In genomic region chr6:133812446-133812845, GRCh38 we compare ENCODE assay signal across 2 cellular contexts.
DNase-seq lines count a peak whose midpoint lies in the region; ATAC-seq, FAIRE-seq and TF ChIP-seq lines count a peak whose summit lies in the region.
"Not testable (repeated sequence)": the region's sequence is repeated elsewhere in the genome, so short reads cannot be mapped to it uniquely, and the experiment has no call there.

No MANE protein-coding gene starts in this region.

- not testable (repeated sequence) for H3K36me3 ChIP-seq in K562 (ENCODE audit: control insufficient read depth, insufficient read depth, low read length); HepG2 (replicated peaks in 1 of 2; ENCODE audit: control insufficient read depth in 1 of 2, insufficient read depth in 2 of 2, low read length in 2 of 2)

- not testable (repeated sequence) for ATAC-seq in K562, HepG2

- TF ChIP-seq EP300 in K562 (IDR thresholded peaks at IDR 0.05; ENCODE audit: low read length); HepG2 (IDR thresholded peaks at IDR 0.05; ENCODE audit: low read depth in 2 of 2, low read length in 2 of 2); HepG2 (CRISPR knock-in tag; IDR thresholded peaks at IDR 0.05; ENCODE audit: borderline replicate concordance): not testable (repeated sequence)

- not testable (repeated sequence) for FAIRE-seq in K562 (lab: Jason Lieb, UNC); HepG2 (lab: Jason Lieb, UNC)

- H3K79me2 ChIP-seq in K562 (ENCODE audit: control insufficient read depth, insufficient read depth, low read length); HepG2 (ENCODE audit: insufficient read depth, low read length): not testable (repeated sequence)

- not testable (repeated sequence) for TF ChIP-seq POLR2A in K562 (conservative IDR thresholded peaks at IDR 0.05); HepG2 (IDR thresholded peaks at IDR 0.05; ENCODE audit: insufficient read depth in 1 of 2, low read depth in 2 of 2, low read length in 2 of 2)

- not testable (repeated sequence) for H3K27ac ChIP-seq in K562 (ENCODE audit: extremely low read depth, low read depth, low read length); HepG2 (ENCODE audit: extremely low read length, insufficient read depth, low read length)

- not testable (repeated sequence) for H3K4me2 ChIP-seq in K562 (ENCODE audit: insufficient read depth, low read length); HepG2 (ENCODE audit: low read depth, low read length)

- intact Hi-C loops in K562 (cut with micrococcal nuclease); HepG2 (cut with micrococcal nuclease; ENCODE audit: unreplicated experiment): not testable (repeated sequence)

- not testable (repeated sequence) for DNase-seq in K562 (ENCODE audit: extremely low read depth in 1 of 4, low spot score in 3 of 4); HepG2 (ENCODE audit: low spot score)

- H3K9ac ChIP-seq in K562 (ENCODE audit: insufficient read depth in 1 of 2, low read depth in 2 of 2, low read length in 2 of 2); HepG2 (ENCODE audit: insufficient read depth, low read depth, low read length): not testable (repeated sequence)

- CTCF ChIA-PET in K562 (lab: Yijun Ruan, JAX; ENCODE audit: low intra/inter-chr PET ratio); HepG2 (lab: Yijun Ruan, JAX; ENCODE audit: low intra/inter-chr PET ratio, low total read pairs): not testable (repeated sequence)

- POLR2A ChIA-PET in K562 (lab: Yijun Ruan, JAX); HepG2 (lab: Yijun Ruan, JAX): not testable (repeated sequence)

- H2AFZ ChIP-seq in K562 (ENCODE audit: low read depth, low read length); HepG2 (ENCODE audit: low read length): not testable (repeated sequence)

- H3K27me3 ChIP-seq in K562 (ENCODE audit: control insufficient read depth in 2 of 2, insufficient read depth in 2 of 2, low read length in 2 of 2); HepG2 (ENCODE audit: control insufficient read depth in 1 of 2, insufficient read depth in 2 of 2, low read length in 2 of 2): not testable (repeated sequence)

- in situ Hi-C loops in K562 (cut with MboI); HepG2 (cut with HindIII; ENCODE audit: extremely low pct_ligation_motif_present, low pct_unique_long_range_greater_than_20kb): not testable (repeated sequence)

- H3K4me3 ChIP-seq in K562; HepG2 (replicated peaks in 1 of 3; ENCODE audit: insufficient read depth in 1 of 3, low read depth in 2 of 3, low read length in 3 of 3): not testable (repeated sequence)

- TF ChIP-seq RAD21 in K562 (CRISPR knock-in tag; conservative IDR thresholded peaks at IDR 0.05 in 1 of 2, IDR thresholded peaks at IDR 0.05 in 1 of 2); HepG2 (CRISPR knock-in tag; IDR thresholded peaks at IDR 0.05): not testable (repeated sequence)

- not testable (repeated sequence) for TF ChIP-seq CTCF in K562 (IDR thresholded peaks at IDR 0.05 in 2 of 3, conservative IDR thresholded peaks at IDR 0.05 in 1 of 3; ENCODE audit: insufficient read depth in 2 of 3, low read depth in 1 of 3, low read length in 3 of 3); HepG2 (CRISPR knock-in tag; IDR thresholded peaks at IDR 0.05)

- WGBS in K562 (ENCODE audit: insufficient coverage, low coverage, missing lambda C conversion rate) = 0% methylated on average over 2 of the region's 2 CpGs
- 0% methylated on average over 2 of the region's 2 CpGs for WGBS in HepG2 (ENCODE audit: low lambda C conversion rate)

- not testable (repeated sequence) for H3K4me1 ChIP-seq in K562 (replicated peaks in 1 of 2; ENCODE audit: control insufficient read depth in 2 of 2, insufficient read depth in 2 of 2, low read length in 2 of 2); HepG2 (ENCODE audit: insufficient read depth, low read length)

- not testable (repeated sequence) for H4K20me1 ChIP-seq in K562 (replicated peaks; ENCODE audit: control insufficient read depth, insufficient read depth, low read length); HepG2 (ENCODE audit: insufficient read depth, low read length)

- not testable (repeated sequence) for H3K9me1 ChIP-seq in K562 (ENCODE audit: control insufficient read depth, insufficient read depth, low read length)

- not testable (repeated sequence) for H3K9me3 ChIP-seq in K562 (replicated peaks; ENCODE audit: control insufficient read depth, insufficient read depth, low read depth, low read length); HepG2 (ENCODE audit: low read length)

- BruUV-seq in K562 (replicated peaks; lab: Mats Ljungman, UMichigan); HepG2 (replicated peaks; lab: Mats Ljungman, UMichigan): not testable (repeated sequence)

TF ChIP-seq in K562, 482 proteins besides CTCF, POLR2A, EP300 and RAD21:
- TF ChIP-seq HNRNPK (IDR thresholded peaks at IDR 0.05; ENCODE audit: low read depth, low read length, poor library complexity, severe bottlenecking) (peak; percentile 83), PCBP1 (IDR thresholded peaks at IDR 0.05; ENCODE audit: low read depth, low read length, poor library complexity, severe bottlenecking) (peak; percentile 55)

TF ChIP-seq in HepG2, 621 proteins besides CTCF, POLR2A, EP300 and RAD21:
- 0 out of 2 replicates have a peak, but pooled peaks have one; percentile 71 for TF ChIP-seq PCBP1 (IDR thresholded peaks at IDR 0.05; ENCODE audit: borderline replicate concordance, low read depth, low read length)
- TF ChIP-seq HNRNPK (IDR thresholded peaks at IDR 0.05; ENCODE audit: low read depth, low read length, poor library complexity, severe bottlenecking) = peak; percentile 91
